ENCODE assay signal across 8 cellular contexts in the genomic region with DNA sequence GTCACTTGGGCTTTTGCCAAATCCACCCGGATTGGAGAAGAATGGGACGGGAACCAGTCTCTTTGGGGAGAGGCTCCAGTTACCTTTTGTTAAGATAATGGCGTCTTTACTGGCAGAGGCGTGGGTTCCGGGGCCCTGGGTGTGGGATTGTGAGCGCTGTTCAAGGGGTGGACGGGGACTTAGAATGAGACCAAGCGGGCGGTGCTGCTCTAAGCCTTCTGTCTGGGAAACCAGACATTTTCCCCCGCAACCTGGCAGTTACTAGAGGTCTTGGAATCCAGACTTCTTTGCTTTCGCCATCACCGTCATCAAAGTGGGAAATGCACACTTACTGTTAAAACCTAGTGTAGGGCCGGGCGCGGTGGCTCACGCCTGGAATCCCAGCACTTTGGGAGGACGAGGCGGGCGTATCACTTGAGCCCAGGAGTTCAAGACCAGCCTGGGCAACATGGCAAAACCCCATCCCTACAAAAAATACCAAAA. TPM values are rescaled to one million over a fixed set of nuclear protein-coding genes. Genes with fewer than 3 reads are reported as not detected.
DNase-seq lines count a peak whose midpoint lies in the region; ATAC-seq, FAIRE-seq and TF ChIP-seq lines count a peak whose summit lies in the region.

No MANE protein-coding gene starts in this region.

- peaks cover 35% of the 10 kb centered on the region for H3K4me1 ChIP-seq in keratinocyte (ENCODE audit: control insufficient read depth, extremely low read depth, insufficient read depth, low read length)
- H3K4me1 ChIP-seq in stomach = peaks cover 22 to 85% (median 63%) of the 10 kb centered on the region in 4 donors

- peak overlapping the region; percentile 96 for H3K27ac ChIP-seq in keratinocyte (ENCODE audit: control insufficient read depth, insufficient read depth, low read length)
- peak overlapping the region; percentile 95 to 99 (median 97) for H3K27ac ChIP-seq in stomach

- intact Hi-C loops in stomach (cut with DNase I; ENCODE audit: low total_unique reads) = no loop called here

- H3K4me2 ChIP-seq in keratinocyte (ENCODE audit: control insufficient read depth, extremely low read depth, insufficient read depth, low read depth, low read length) = peak overlapping the region; percentile 79

- peak overlapping the region; percentile 89 for H2AFZ ChIP-seq in keratinocyte (ENCODE audit: control insufficient read depth, low read length)

- dilution Hi-C loops in keratinocyte (cut with MboI; ENCODE audit: extremely low pct_ligation_motif_present, low sequenced_read_pairs) = no loop called here

- no peaks in the 10 kb centered on the region for H3K36me3 ChIP-seq in keratinocyte (ENCODE audit: control insufficient read depth in 2 of 2, extremely low read depth in 1 of 2, insufficient read depth in 2 of 2, low read length in 2 of 2)
- H3K36me3 ChIP-seq in stomach = no peaks in the 10 kb centered on the region

- no peaks in the 10 kb centered on the region for H3K9me3 ChIP-seq in keratinocyte (ENCODE audit: control insufficient read depth, low read depth, low read length)
- H3K9me3 ChIP-seq in stomach = no peaks in the 10 kb centered on the region

- TF ChIP-seq EP300 in stomach (IDR thresholded peaks at IDR 0.05) = no peak

- no peaks in the 10 kb centered on the region for H3K9me1 ChIP-seq in keratinocyte (ENCODE audit: control insufficient read depth, extremely low read depth, insufficient read depth, low read length)

- H3K27me3 ChIP-seq in keratinocyte (ENCODE audit: control insufficient read depth, extremely low read depth, insufficient read depth, low read length) = no peaks in the 10 kb centered on the region
- no peaks in the 10 kb centered on the region for H3K27me3 ChIP-seq in stomach

- no peaks in the 10 kb centered on the region for H4K20me1 ChIP-seq in keratinocyte (ENCODE audit: control insufficient read depth, extremely low read depth, insufficient read depth, low read length)

- ATAC-seq in GM19023 (IDR thresholded peaks at IDR 0.05; ENCODE audit: unreplicated experiment) = peak; percentile 15
- ATAC-seq in HG03159 (IDR thresholded peaks at IDR 0.05; ENCODE audit: unreplicated experiment) = peak; percentile 9

- H3K9ac ChIP-seq in keratinocyte (ENCODE audit: control insufficient read depth, extremely low read depth, insufficient read depth, low read length) = peak overlapping the region; percentile 95

- no peak for FAIRE-seq in keratinocyte (lab: Jason Lieb, UNC)

- H3K4me3 ChIP-seq in keratinocyte (ENCODE audit: control insufficient read depth in 2 of 3, extremely low read depth in 1 of 3, insufficient read depth in 2 of 3, low read depth in 1 of 3, low read length in 3 of 3) (peak overlapping the region; percentile 53 to 83 (median 79)), stomach (peak overlapping the region; percentile 72 to 86 (median 80))

- no peak for TF ChIP-seq POLR2A in stomach (IDR thresholded peaks at IDR 0.05)

- H3K79me2 ChIP-seq in keratinocyte (ENCODE audit: control insufficient read depth, insufficient read depth, low read length) = peaks cover 3% of the 10 kb centered on the region

- no peak for TF ChIP-seq CTCF in keratinocyte (optimal IDR thresholded peaks at IDR 0.05 in 1 of 3, IDR thresholded peaks at IDR 0.05 in 1 of 3, conservative IDR thresholded peaks at IDR 0.05 in 1 of 3; ENCODE audit: extremely low read depth in 1 of 3, insufficient read depth in 2 of 3, low read length in 3 of 3)
- no peak for TF ChIP-seq CTCF in stomach (IDR thresholded peaks at IDR 0.05)

- 2 to 9% (median 3%) methylated on average over 18 to 19 of the region's 19 CpGs for WGBS in stomach, 5 donors

- peak; percentile 65 for DNase-seq in amniotic stem cell (lab: John Stamatoyannopoulos, UW)
- no peak for DNase-seq in keratinocyte (ENCODE audit: low read depth, low spot score)
- DNase-seq in stomach = no peak
- no peak for DNase-seq in H4 (ENCODE audit: low spot score)
- no peak for DNase-seq in NCI-H2171 treated with DMSO at 0.1 percent for 48 hours (lab: John Stamatoyannopoulos, UW)
- no peak for DNase-seq in epidermal melanocyte (ENCODE audit: insufficient read length, low spot score)

RNA-seq across cellular contexts. Expression of gene TEN1, which starts 0.7 kb away (rescaled TPM):
- polyA plus RNA-seq in keratinocyte = 11.7 to 22.3 TPM (median 15.6 TPM) in 3 replicates
- 15.6 TPM for polyA plus RNA-seq in keratinocyte (2011; ENCODE audit: low read depth)
- 9.3 and 16.9 TPM in 2 replicates for polyA plus RNA-seq in keratinocyte (2011; cell fraction: cytosol; rRNA removed)
- 9.7 and 11.6 TPM in 2 replicates for polyA plus RNA-seq in keratinocyte (2011; cell fraction: nucleus; rRNA removed)
- polyA plus RNA-seq in keratinocyte (2012; ENCODE audit: low replicate concordance) = 16.7 and 17.1 TPM in 2 replicates
- 11.0 to 18.5 TPM (median 11.6 TPM) in 3 replicates for polyA minus RNA-seq in keratinocyte
- polyA minus RNA-seq in keratinocyte (2011; cell fraction: cytosol; rRNA and poly(A)+ RNA removed) = 19.6 TPM
- polyA minus RNA-seq in keratinocyte (2011; cell fraction: nucleus; rRNA and poly(A)+ RNA removed) = 1.2 and 2.1 TPM in 2 replicates
- 100 to 1,000 TPM in 1 of 5 donors, 10 to 100 TPM in 3, not detected in 1; 14.2 to 121 (median 19.3) TPM for total RNA-seq in stomach
- 10 to 100 TPM; 37.1 to 66.6 (median 52.4) TPM for polyA plus RNA-seq in stomach
- total RNA-seq in H4 (2014; rRNA removed; shearing (Covaris generic)) = 18.1 and 28.2 TPM in 2 replicates

RNA-seq across cellular contexts. Expression of gene ACOX1, which starts 0.8 kb away (rescaled TPM):
- polyA plus RNA-seq in keratinocyte (29.7 to 42.8 TPM (median 31.8 TPM) in 3 replicates), stomach (10 to 100 TPM; 11.9 to 26.5 (median 20.6) TPM)
- 98.6 TPM for polyA plus RNA-seq in keratinocyte (2011; ENCODE audit: low read depth)
- 22.9 and 34.2 TPM in 2 replicates for polyA plus RNA-seq in keratinocyte (2011; cell fraction: cytosol; rRNA removed)
- 43.9 and 45.2 TPM in 2 replicates for polyA plus RNA-seq in keratinocyte (2011; cell fraction: nucleus; rRNA removed)
- polyA plus RNA-seq in keratinocyte (2012; ENCODE audit: low replicate concordance) = 17.8 and 61.6 TPM in 2 replicates
- 81.0 to 195 TPM (median 112 TPM) in 3 replicates for polyA minus RNA-seq in keratinocyte
- 98.0 TPM for polyA minus RNA-seq in keratinocyte (2011; cell fraction: cytosol; rRNA and poly(A)+ RNA removed)
- 70.7 and 110 TPM in 2 replicates for polyA minus RNA-seq in keratinocyte (2011; cell fraction: nucleus; rRNA and poly(A)+ RNA removed)
- total RNA-seq in stomach = 100 to 1,000 TPM in 1 of 5 donors, 10 to 100 TPM in 4; 28.1 to 133 (median 71.8) TPM
- 30.0 and 31.5 TPM in 2 replicates for total RNA-seq in H4 (2014; rRNA removed; shearing (Covaris generic))

RNA-seq across cellular contexts. Expression of gene CDK3, which starts 20.9 kb away (rescaled TPM):
- polyA plus RNA-seq in keratinocyte (1.8 to 3.6 TPM (median 2.0 TPM) in 3 replicates), stomach (10 to 100 TPM in 1 of 3 donors, 1 to 10 TPM in 2; 7.3 to 17.2 (median 8.2) TPM)
- polyA plus RNA-seq in keratinocyte (2011; ENCODE audit: low read depth) = 0.84 TPM
- 0.34 and 0.45 TPM in 2 replicates for polyA plus RNA-seq in keratinocyte (2011; cell fraction: cytosol; rRNA removed)
- 11.7 and 17.1 TPM in 2 replicates for polyA plus RNA-seq in keratinocyte (2011; cell fraction: nucleus; rRNA removed)
- polyA plus RNA-seq in keratinocyte (2012; ENCODE audit: low replicate concordance) = 1.6 and 3.7 TPM in 2 replicates
- 1.5 to 2.7 TPM (median 2.0 TPM) in 3 replicates for polyA minus RNA-seq in keratinocyte
- polyA minus RNA-seq in keratinocyte (2011; cell fraction: cytosol; rRNA and poly(A)+ RNA removed) = not detected
- polyA minus RNA-seq in keratinocyte (2011; cell fraction: nucleus; rRNA and poly(A)+ RNA removed) = 0.39 and 0.63 TPM in 2 replicates
- 10 to 100 TPM in 1 of 5 donors, 1 to 10 TPM in 3, not detected in 1; 3.1 to 20.4 (median 7.3) TPM for total RNA-seq in stomach
- 0.49 and 1.9 TPM in 2 replicates for total RNA-seq in H4 (2014; rRNA removed; shearing (Covaris generic))

RNA-seq across cellular contexts. Expression of gene FBF1, which starts 38.9 kb away (rescaled TPM):
- polyA plus RNA-seq in keratinocyte (3.0 to 6.2 TPM (median 4.3 TPM) in 3 replicates), stomach (10 to 100 TPM in 1 of 3 donors, 1 to 10 TPM in 2; 1.7 to 10.4 (median 6.8) TPM)
- 1.9 TPM for polyA plus RNA-seq in keratinocyte (2011; ENCODE audit: low read depth)
- 0.96 and 2.8 TPM in 2 replicates for polyA plus RNA-seq in keratinocyte (2011; cell fraction: cytosol; rRNA removed)
- polyA plus RNA-seq in keratinocyte (2011; cell fraction: nucleus; rRNA removed) = 14.4 and 18.6 TPM in 2 replicates
- polyA plus RNA-seq in keratinocyte (2012; ENCODE audit: low replicate concordance) = 3.2 and 3.8 TPM in 2 replicates
- 5.6 to 8.6 TPM (median 5.7 TPM) in 3 replicates for polyA minus RNA-seq in keratinocyte
- 4.8 TPM for polyA minus RNA-seq in keratinocyte (2011; cell fraction: cytosol; rRNA and poly(A)+ RNA removed)
- 7.7 and 8.1 TPM in 2 replicates for polyA minus RNA-seq in keratinocyte (2011; cell fraction: nucleus; rRNA and poly(A)+ RNA removed)
- 10 to 100 TPM in 4 of 5 donors, 1 to 10 TPM in 1; 3.8 to 21.7 (median 19.6) TPM for total RNA-seq in stomach
- total RNA-seq in H4 (2014; rRNA removed; shearing (Covaris generic)) = 11.2 and 11.8 TPM in 2 replicates

RNA-seq across cellular contexts. Expression of gene EVPL, which starts 47.4 kb away (rescaled TPM):
- polyA plus RNA-seq in keratinocyte (6.4 to 11.9 TPM (median 7.6 TPM) in 3 replicates), stomach (100 to 1,000 TPM in 1 of 3 donors, 1 to 10 TPM in 2; 1.8 to 105 (median 8.2) TPM)
- polyA plus RNA-seq in keratinocyte (2011; ENCODE audit: low read depth) = 54.1 TPM
- polyA plus RNA-seq in keratinocyte (2011; cell fraction: cytosol; rRNA removed) = 3.3 and 9.8 TPM in 2 replicates
- polyA plus RNA-seq in keratinocyte (2011; cell fraction: nucleus; rRNA removed) = 36.2 and 42.7 TPM in 2 replicates
- 21.2 and 73.9 TPM in 2 replicates for polyA plus RNA-seq in keratinocyte (2012; ENCODE audit: low replicate concordance)
- 5.4 to 20.6 TPM (median 11.1 TPM) in 3 replicates for polyA minus RNA-seq in keratinocyte
- polyA minus RNA-seq in keratinocyte (2011; cell fraction: cytosol; rRNA and poly(A)+ RNA removed) = 19.6 TPM
- polyA minus RNA-seq in keratinocyte (2011; cell fraction: nucleus; rRNA and poly(A)+ RNA removed) = 42.7 and 44.7 TPM in 2 replicates
- total RNA-seq in stomach = 10 to 100 TPM in 2 of 5 donors, 1 to 10 TPM in 3; 1.2 to 89.8 (median 9.7) TPM
- total RNA-seq in H4 (2014; rRNA removed; shearing (Covaris generic)) = not detected in 2 replicates
